In the genomic region with DNA sequence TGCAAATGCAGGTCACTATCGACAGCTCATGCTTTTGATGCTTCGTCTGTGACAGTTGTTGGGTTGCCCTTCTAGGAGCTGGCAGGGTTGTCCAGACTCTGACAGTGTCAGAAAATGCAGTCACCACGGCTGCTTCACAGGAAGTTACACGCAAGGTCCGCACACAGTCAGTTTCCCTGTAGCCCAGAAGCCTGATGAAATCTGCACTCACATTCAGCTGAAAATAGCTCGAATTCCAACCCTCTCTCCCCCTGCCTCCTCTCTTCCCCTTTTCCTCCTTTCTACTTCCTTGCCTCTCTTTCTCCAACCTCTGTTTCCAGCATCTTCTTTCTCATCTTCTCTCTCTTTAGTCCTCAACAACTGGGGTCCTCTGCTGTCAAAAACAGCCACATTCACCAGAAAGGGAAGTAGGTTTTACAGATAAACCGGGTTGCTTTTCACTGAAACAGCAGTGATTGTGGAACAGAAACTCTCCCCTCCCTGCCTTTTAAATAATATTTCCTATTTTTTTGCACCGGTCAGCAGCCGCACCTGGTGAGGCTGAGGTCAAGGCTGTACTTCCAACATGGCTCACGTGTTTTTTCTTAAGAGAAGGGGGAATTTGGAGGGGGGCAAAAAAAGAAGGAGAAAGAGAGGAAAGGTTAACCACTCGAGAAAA, we compare ENCODE assay signal across 10 cellular contexts.
DNase-seq lines count a peak whose midpoint lies in the region; ATAC-seq and TF ChIP-seq lines count a peak whose summit lies in the region.
"Had no signal": no experiment of that assay in that cellular context is flagged by ENCODE, and none has a peak within 500 bp of the region (broad histone marks: within the 10 kb centered on the region; RNA-seq: fewer than 3 reads in every experiment).

No MANE protein-coding gene starts in this region.

- TF ChIP-seq EP300 in ovary (IDR thresholded peaks at IDR 0.05) = no peak

- H3K36me3 ChIP-seq in GM23248 (ENCODE audit: low read depth) = no peaks in the 10 kb centered on the region
- no peaks in the 10 kb centered on the region for H3K36me3 ChIP-seq in adipocyte (ENCODE audit: control insufficient read depth, insufficient read depth, low read length, severe bottlenecking)
- no peaks in the 10 kb centered on the region for H3K36me3 ChIP-seq in ovary

- no peak overlapping the region; the same call in 1 of the 2 replicates for H3K4me3 ChIP-seq in AG09309 (ENCODE audit: control insufficient read depth, low read depth, low read length)
- peak overlapping the region; percentile 61 for H3K4me3 ChIP-seq in GM23248
- H3K4me3 ChIP-seq in adipocyte (ENCODE audit: low read length) = no peak overlapping the region
- no peak overlapping the region for H3K4me3 ChIP-seq in ovary

- peak; percentile 19 for ATAC-seq in left lobe of liver

- H3K79me2 ChIP-seq in GM23248 (ENCODE audit: insufficient read depth) = no peaks in the 10 kb centered on the region

- in situ Hi-C loops in GM23248 (cut with MboI) = no loop called here

- TF ChIP-seq CTCF in AG09309 (IDR thresholded peaks at IDR 0.05; ENCODE audit: control insufficient read depth, insufficient read depth, low read depth, low read length, missing control alignments) (no peak), ovary (IDR thresholded peaks at IDR 0.05) (no peak)

- H3K9ac ChIP-seq in GM23248 (peak overlapping the region; percentile 79), adipocyte (ENCODE audit: low read length) (no peak overlapping the region)

- H3K27ac ChIP-seq in GM23248 (peak overlapping the region; percentile 92), ovary (no peak overlapping the region)

- H3F3A ChIP-seq in GM23248 (ENCODE audit: insufficient read depth) = peaks cover 30% of the 10 kb centered on the region

- H3K4me1 ChIP-seq in GM23248 (ENCODE audit: insufficient read depth) (peaks cover 41% of the 10 kb centered on the region), adipocyte (ENCODE audit: control insufficient read depth, insufficient read depth, low read length) (peaks cover 7% of the 10 kb centered on the region), ovary (ENCODE audit: insufficient read depth) (no peaks in the 10 kb centered on the region)

- H3K4me2 ChIP-seq in GM23248 (ENCODE audit: unreplicated experiment) = peak overlapping the region; percentile 76

- TF ChIP-seq POLR2A in ovary (IDR thresholded peaks at IDR 0.05) = no peak

- no peaks in the 10 kb centered on the region for H3K9me2 ChIP-seq in GM23248 (ENCODE audit: insufficient read depth)

- peak overlapping the region; percentile 85 for H2AFZ ChIP-seq in GM23248

- no peaks in the 10 kb centered on the region for H4K20me1 ChIP-seq in GM23248 (ENCODE audit: insufficient read depth)

- 30 to 32% methylated on average over 11 of the region's 11 CpGs for WGBS in GM23248 (ENCODE audit: low coverage in 1 of 2, low lambda C conversion rate in 2 of 2, missing lambda C conversion rate in 2 of 2), 2 experiments
- WGBS in ovary, 3 donors = 15 to 39% (median 23%) methylated on average over 11 of the region's 11 CpGs

- no peaks in the 10 kb centered on the region for H3K9me3 ChIP-seq in GM23248 (ENCODE audit: low read depth)
- H3K9me3 ChIP-seq in adipocyte (ENCODE audit: control insufficient read depth, low read length) = no peaks in the 10 kb centered on the region
- H3K9me3 ChIP-seq in ovary = no peaks in the 10 kb centered on the region

- DNase-seq in AG09309 (ENCODE audit: low read depth) (peak; percentile 62), GM23248 (peak; percentile 90), adipocyte (ENCODE audit: low read depth) (peak; percentile 82), left lobe of liver (ENCODE audit: low spot score) (no peak), superior temporal gyrus (ENCODE audit: extremely low spot score) (no peak), ovary (no peak), NCI-H2107 treated with DMSO at 0.1 percent for 48 hours (lab: John Stamatoyannopoulos, UW; ENCODE audit: unreplicated experiment) (no peak), SHP77 treated with DMSO at 0.1 percent for 48 hours (lab: John Stamatoyannopoulos, UW) (no peak)
- DNase-seq: CD4-positive, alpha-beta T cell; NCI-H345 had no signal

- H3K27me3 ChIP-seq in GM23248 (replicated peaks; ENCODE audit: insufficient read depth) (no peaks in the 10 kb centered on the region), adipocyte (replicated peaks; ENCODE audit: control insufficient read depth, insufficient read depth, low read length) (no peaks in the 10 kb centered on the region), ovary (no peaks in the 10 kb centered on the region)

- intact Hi-C loops in ovary (cut with DNase I) = no loop called here

Comparison
In these comparisons a context has a peak if more than half of its experiments do, and no peak if none do; other contexts are left out.
1. DNase-seq: peak in AG09309 (single experiment), GM23248 (single experiment) and adipocyte (single experiment); none in left lobe of liver (single experiment), superior temporal gyrus (single experiment), ovary (0 of 5), NCI-H2107 treated with DMSO at 0.1 percent for 48 hours (single experiment) and SHP77 treated with DMSO at 0.1 percent for 48 hours (single experiment).